21 cellular contexts compared by ENCODE assay signal in genomic region chr16:28000314-28000713, GRCh38.
DNase-seq lines count a peak whose midpoint lies in the region; ATAC-seq and TF ChIP-seq lines count a peak whose summit lies in the region.
"Had no signal": no experiment of that assay in that cellular context is flagged by ENCODE, and none has a peak within 500 bp of the region (broad histone marks: within the 10 kb centered on the region; RNA-seq: fewer than 3 reads in every experiment).

No MANE protein-coding gene starts in this region.

- no peak overlapping the region for H3K27ac ChIP-seq in ovary
- H3K27ac ChIP-seq: A549; BLaER1 treated with 17β-estradiol and CSF1 and Interleukin-3, amounts not matched to agents 10 nM and 100 nM; GM23248 had no signal

- DNase-seq in NCI-H1694 treated with DMSO at 0.1 percent for 48 hours (lab: John Stamatoyannopoulos, UW): peak; percentile 13
- no peak for DNase-seq in T-helper 17 cell
- no peak for DNase-seq in progenitor cell of endocrine pancreas (ENCODE audit: low spot score, unreplicated experiment)
- DNase-seq in ovary: no peak
- DNase-seq in cortex of kidney (lab: John Stamatoyannopoulos, UW): no peak
- DNase-seq: 8988T; ACHN; AML-193; BE2C; CD4-positive, alpha-beta T cell; CD8-positive, alpha-beta memory T cell; DMS 273 treated with DMSO at 0.1 percent for 48 hours; DMS79; GDM1; H7 had no signal

- H3K9me3 ChIP-seq in T-helper 17 cell (ENCODE audit: control insufficient read depth, low read length, poor library complexity, severe bottlenecking) (no peaks in the 10 kb centered on the region), ovary (no peaks in the 10 kb centered on the region)
- H3K9me3 ChIP-seq: A549; BE2C; BLaER1 treated with 17β-estradiol and CSF1 and Interleukin-3, amounts not matched to agents 10 nM and 100 nM had no signal

- TF ChIP-seq EP300 in ovary (IDR thresholded peaks at IDR 0.05): no peak

- H3K4me3 ChIP-seq in ovary: no peak overlapping the region
- H3K4me3 ChIP-seq: A549; BLaER1 treated with 17β-estradiol and CSF1 and Interleukin-3, amounts not matched to agents 10 nM and 100 nM; GM12878; GM23248 had no signal

- TF ChIP-seq CTCF in progenitor cell of endocrine pancreas (IDR thresholded peaks at IDR 0.05; ENCODE audit: unreplicated experiment) (no peak), ovary (IDR thresholded peaks at IDR 0.05) (no peak)

- WGBS in ovary, 3 donors: 29 to 33% (median 32%) methylated on average over 5 of the region's 5 CpGs

- intact Hi-C loops in ovary (cut with DNase I): loop anchor here in 1 of 4 donors (10.0 kb wide), 1 partner anchor 64 kb away; the partner anchor contains the start of gene GSG1L

- peak overlapping the region; percentile 9 for H3K27ac Mint-ChIP-seq in T-helper 17 cell
- peak overlapping the region; percentile 63 for H3K27ac Mint-ChIP-seq in progenitor cell of endocrine pancreas
- H3K27ac Mint-ChIP-seq: CD14-positive monocyte; CD4-positive, alpha-beta T cell; CD8-positive, alpha-beta memory T cell had no signal

- H3K4me1 Mint-ChIP-seq in T-helper 17 cell: peaks cover 10% of the 10 kb centered on the region
- no peaks in the 10 kb centered on the region for H3K4me1 Mint-ChIP-seq in progenitor cell of endocrine pancreas (ENCODE audit: low read depth)
- H3K4me1 Mint-ChIP-seq: CD14-positive monocyte had no signal

- ATAC-seq in T-helper 17 cell (no peak), HG02884 (IDR thresholded peaks at IDR 0.05; ENCODE audit: unreplicated experiment) (no peak)
- ATAC-seq: A549, GM12878 had no signal

- H3K4me3 Mint-ChIP-seq in T-helper 17 cell (no peak overlapping the region), progenitor cell of endocrine pancreas (ENCODE audit: low read depth) (no peak overlapping the region)
- H3K4me3 Mint-ChIP-seq: CD14-positive monocyte; CD4-positive, alpha-beta T cell; CD8-positive, alpha-beta memory T cell had no signal

- no peaks in the 10 kb centered on the region for H3K36me3 ChIP-seq in ovary
- H3K36me3 ChIP-seq: BE2C; BLaER1 treated with 17β-estradiol and CSF1 and Interleukin-3, amounts not matched to agents 10 nM and 100 nM had no signal

- H3K27me3 ChIP-seq in ovary: no peaks in the 10 kb centered on the region
- H3K27me3 ChIP-seq: BE2C; BLaER1 treated with 17β-estradiol and CSF1 and Interleukin-3, amounts not matched to agents 10 nM and 100 nM had no signal

- H3K9me3 Mint-ChIP-seq in progenitor cell of endocrine pancreas (ENCODE audit: low read depth): no peaks in the 10 kb centered on the region
- H3K9me3 Mint-ChIP-seq: CD4-positive, alpha-beta T cell; CD8-positive, alpha-beta memory T cell had no signal

- H3K27me3 Mint-ChIP-seq in T-helper 17 cell (peaks cover 9% of the 10 kb centered on the region), progenitor cell of endocrine pancreas (peaks cover 4% of the 10 kb centered on the region)
- H3K27me3 Mint-ChIP-seq: CD4-positive, alpha-beta T cell had no signal

- no peaks in the 10 kb centered on the region for H3K4me1 ChIP-seq in ovary (ENCODE audit: insufficient read depth)
- H3K4me1 ChIP-seq: A549, BE2C had no signal

- no peak for TF ChIP-seq POLR2A in ovary (IDR thresholded peaks at IDR 0.05)

- H3K36me3 Mint-ChIP-seq in T-helper 17 cell (ENCODE audit: low read depth): no peaks in the 10 kb centered on the region
- H3K36me3 Mint-ChIP-seq in progenitor cell of endocrine pancreas (ENCODE audit: insufficient read depth): no peaks in the 10 kb centered on the region
- H3K36me3 Mint-ChIP-seq: CD14-positive monocyte; CD8-positive, alpha-beta memory T cell had no signal
